In the genomic region with DNA sequence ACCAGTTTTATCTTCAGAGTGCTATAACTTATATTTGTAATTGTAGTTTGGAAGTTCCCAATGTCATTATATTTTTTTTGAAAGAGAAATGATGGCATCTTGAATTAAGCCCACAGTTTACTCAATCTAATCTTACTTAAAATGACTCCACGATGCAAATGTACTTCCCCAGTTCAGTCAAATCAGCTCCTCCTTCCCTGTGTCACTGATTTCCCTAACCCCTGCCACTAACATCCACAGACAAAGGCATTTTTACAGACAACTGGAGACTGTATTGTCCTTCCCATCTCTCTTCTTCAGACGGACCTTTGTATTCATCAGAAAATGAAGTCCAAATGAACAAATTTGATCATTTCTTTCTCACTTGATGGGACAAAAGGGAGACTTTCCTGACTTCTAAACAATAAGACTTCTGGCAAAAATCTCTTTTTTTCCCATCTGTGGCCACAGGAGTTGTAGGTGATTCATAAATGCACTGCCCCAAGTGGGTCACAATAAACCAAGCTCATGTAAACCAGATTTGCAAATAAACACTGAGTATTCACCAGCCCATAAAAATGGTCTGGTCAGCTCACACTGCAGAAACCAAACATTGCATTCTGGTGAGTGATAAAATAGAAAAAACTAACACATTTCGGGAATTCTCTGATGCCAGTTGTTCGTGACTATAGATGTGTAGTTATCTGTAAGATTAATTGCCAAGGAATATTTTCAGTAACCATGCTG, we compare ENCODE assay signal across 13 cellular contexts.
DNase-seq lines count a peak whose midpoint lies in the region; ATAC-seq and TF ChIP-seq lines count a peak whose summit lies in the region.
"Had no signal": no experiment of that assay in that cellular context is flagged by ENCODE, and none has a peak within 500 bp of the region (broad histone marks: within the 10 kb centered on the region; RNA-seq: fewer than 3 reads in every experiment).

No MANE protein-coding gene starts in this region.

- H3K27me3 ChIP-seq in RWPE2 (ENCODE audit: insufficient read depth, poor library complexity, severe bottlenecking) (no peaks in the 10 kb centered on the region), heart left ventricle (peaks cover 0 to 5% (median 0%) of the 10 kb centered on the region in 9 donors)
- H3K27me3 ChIP-seq: body of pancreas had no signal

- H3K4me3 Mint-ChIP-seq in osteocyte (ENCODE audit: unreplicated experiment) = no peak overlapping the region
- H3K4me3 Mint-ChIP-seq: CD8-positive, alpha-beta T cell had no signal

- TF ChIP-seq CTCF in RWPE2 (IDR thresholded peaks at IDR 0.05; ENCODE audit: poor library complexity, severe bottlenecking) = no peak
- no peak for TF ChIP-seq CTCF in osteocyte (IDR thresholded peaks at IDR 0.05)
- no peak for TF ChIP-seq CTCF in GM10266 (IDR thresholded peaks at IDR 0.05; ENCODE audit: control insufficient read depth, insufficient read depth, low read depth, missing control alignments)
- no peak for TF ChIP-seq CTCF in heart left ventricle (IDR thresholded peaks at IDR 0.05)

- no peaks in the 10 kb centered on the region for H3K27me3 Mint-ChIP-seq in osteocyte (ENCODE audit: unreplicated experiment)

- peaks cover 52% of the 10 kb centered on the region for H3K4me1 Mint-ChIP-seq in osteocyte (ENCODE audit: unreplicated experiment)

- WGBS in heart left ventricle, 4 donors = 48 to 69% (median 51%) methylated on average over 4 of the region's 4 CpGs

- no peaks in the 10 kb centered on the region for H3K36me3 ChIP-seq in RWPE2 (ENCODE audit: low read depth)
- no peaks in the 10 kb centered on the region for H3K36me3 ChIP-seq in heart left ventricle

- H3K27ac Mint-ChIP-seq in osteocyte (ENCODE audit: unreplicated experiment) = peak overlapping the region; percentile 96
- H3K27ac Mint-ChIP-seq: CD8-positive, alpha-beta T cell had no signal

- no peak for TF ChIP-seq POLR2A in heart left ventricle (IDR thresholded peaks at IDR 0.05)

- no peaks in the 10 kb centered on the region for H3K36me3 Mint-ChIP-seq in osteocyte (ENCODE audit: unreplicated experiment)
- H3K36me3 Mint-ChIP-seq: CD8-positive, alpha-beta T cell had no signal

- intact Hi-C loops in heart left ventricle (cut with DNase I) = no loop called here

- H3K9me3 ChIP-seq in RWPE2 (ENCODE audit: severe bottlenecking) (no peaks in the 10 kb centered on the region), heart left ventricle (peaks cover 0 to 15% (median 0%) of the 10 kb centered on the region in 12 donors)
- H3K9me3 ChIP-seq: body of pancreas had no signal

- peaks cover 3% of the 10 kb centered on the region for H3K9me3 Mint-ChIP-seq in osteocyte (ENCODE audit: unreplicated experiment)
- H3K9me3 Mint-ChIP-seq: CD8-positive, alpha-beta T cell had no signal

- H3K4me1 ChIP-seq in RWPE2 (ENCODE audit: insufficient read depth, poor library complexity, severe bottlenecking) = peaks cover 21% of the 10 kb centered on the region
- H3K4me1 ChIP-seq in heart left ventricle = peaks cover 0 to 46% (median 15%) of the 10 kb centered on the region in 12 donors

- H3K27ac ChIP-seq in RWPE2 (ENCODE audit: poor library complexity, severe bottlenecking) (peak overlapping the region; percentile 95), heart left ventricle (peak overlapping the region in 2 of 12 donors; percentile 31 to 67)
- H3K27ac ChIP-seq: body of pancreas had no signal

- H3K4me3 ChIP-seq in RWPE2 (ENCODE audit: severe bottlenecking) (no peak overlapping the region), heart left ventricle (no peak overlapping the region)
- H3K4me3 ChIP-seq: body of pancreas had no signal

- ATAC-seq in RWPE2 (ENCODE audit: low read depth) = peak; percentile 47; the same call in 2 of the 3 replicates
- no peak for ATAC-seq in heart left ventricle
- ATAC-seq: body of pancreas; CD8-positive, alpha-beta T cell; stimulated activated naive CD8-positive, alpha-beta T cell treated with anti-CD3 and anti-CD28 coated beads, Interleukin-15, Interleukin-2, amounts not matched to agents 100 U/mL and 50 U/mL, for 24 hours had no signal

- DNase-seq in EH (ENCODE audit: low read depth) (peak; percentile 86), RWPE2 (ENCODE audit: low spot score) (no peak), fibroblast of peridontal ligament (ENCODE audit: extremely low read depth) (peak; percentile 57), osteocyte (ENCODE audit: extremely low spot score, unreplicated experiment) (peak; percentile 1), C1 segment of cervical spinal cord (lab: John Stamatoyannopoulos, UW) (no peak), GM10266 (ENCODE audit: extremely low spot score) (no peak), heart left ventricle (no peak), GDM1 (lab: John Stamatoyannopoulos, UW) (no peak)
- DNase-seq: body of pancreas; CD8-positive, alpha-beta T cell; midbrain; NCI-H187 treated with DMSO at 0.1 percent for 48 hours; stimulated activated naive CD8-positive, alpha-beta T cell treated with anti-CD3 and anti-CD28 coated beads, Interleukin-15, Interleukin-2, amounts not matched to agents 100 U/mL and 50 U/mL, for 24 hours had no signal

Comparison
In these comparisons a context has a peak if more than half of its experiments do, and no peak if none do; other contexts are left out.
1. DNase-seq: peak in EH (single experiment), fibroblast of peridontal ligament (single experiment) and osteocyte (single experiment); none in RWPE2 (single experiment), C1 segment of cervical spinal cord (0 of 14), GM10266 (single experiment), heart left ventricle (0 of 5) and GDM1 (single experiment).